23 cellular contexts compared by ENCODE assay signal in the genomic region with DNA sequence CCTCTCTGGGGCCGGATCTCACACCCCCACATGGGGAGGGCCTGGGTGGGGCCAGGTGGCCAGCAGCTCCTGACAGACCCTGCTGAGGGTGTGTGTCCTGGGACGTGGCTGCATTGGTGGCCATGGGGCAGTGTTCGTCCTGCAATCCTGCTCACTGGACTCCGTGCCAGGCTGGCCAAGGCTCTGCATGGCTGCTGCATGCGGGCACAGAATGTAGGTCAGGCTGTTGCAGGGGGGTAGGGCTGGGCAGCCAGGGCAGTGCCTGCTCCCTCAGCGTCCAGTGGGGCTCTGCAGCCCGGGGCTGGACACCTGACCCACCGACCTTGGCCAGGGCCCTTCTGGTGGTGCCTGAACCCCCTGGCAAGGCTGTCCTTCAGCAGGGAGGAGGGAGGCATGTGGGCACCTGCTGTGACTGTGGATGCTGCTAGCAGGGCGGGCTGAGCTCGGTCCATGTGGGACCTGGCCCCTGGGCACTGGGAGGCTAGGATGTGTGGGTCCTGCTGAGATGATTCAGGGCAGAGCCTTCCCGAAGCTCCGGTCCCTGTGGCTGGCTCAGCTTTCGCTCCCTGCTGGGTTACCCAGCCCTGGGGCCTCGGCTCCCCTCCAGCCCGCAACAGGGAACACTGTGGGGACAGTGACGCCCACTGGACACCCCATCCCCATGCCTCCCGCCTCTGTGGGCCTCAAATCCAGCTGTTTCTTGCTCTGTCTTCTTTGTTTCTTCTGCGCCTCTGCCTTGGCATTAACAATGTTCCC.
"Had no signal": no experiment of that assay in that cellular context is flagged by ENCODE, and none has a peak within 500 bp of the region (broad histone marks: within the 10 kb centered on the region; RNA-seq: fewer than 3 reads in every experiment).

No MANE protein-coding gene starts in this region.

- H3K36me3 ChIP-seq: colonic mucosa, esophagus muscularis mucosa, pancreas, thoracic aorta, vagina had no signal

- ATAC-seq: activated CD4-positive, alpha-beta T cell treated with anti-CD3 and anti-CD28 coated beads for 36 hours; body of pancreas; left ventricle myocardium superior; natural killer cell; right cardiac atrium; T-cell; WTC11 had no signal

- H3K27ac ChIP-seq: body of pancreas, colonic mucosa, esophagus muscularis mucosa, hepatocyte, pancreas, skin epidermis, thoracic aorta, vagina had no signal

- DNase-seq: activated CD4-positive, alpha-beta T cell treated with anti-CD3 and anti-CD28 coated beads for 36 hours; activated CD4-positive, alpha-beta T cell treated with anti-CD3 and anti-CD28 coated beads, Interleukin-2, amount 50 U/mL, for 48 hours; activated naive CD4-positive, alpha-beta T cell treated with anti-CD3 and anti-CD28 coated beads for 36 hours; activated naive CD8-positive, alpha-beta T cell treated with anti-CD3 and anti-CD28 coated beads, Interleukin-2, amount 10 ng/mL, durations not matched to agents 7 days and 5 days; activated T-cell treated with anti-CD3 and anti-CD28 coated beads, Interleukin-2, amount 50 U/mL, for 48 hours; body of pancreas; colonic mucosa; glutamatergic neuron; kidney glomerular epithelial cell; left ventricle myocardium superior; mammary epithelial cell; midbrain; natural killer cell; pancreas; right cardiac atrium; stimulated activated CD4-positive, alpha-beta T cell treated with anti-CD3 and anti-CD28 coated beads, Interleukin-1b, Interleukin-23, amount 100 ng/mL, for 48 hours; T-cell had no signal

- H3K4me1 ChIP-seq: body of pancreas, colonic mucosa, pancreas had no signal

- H2AFZ ChIP-seq: hepatocyte had no signal

- H3K27me3 ChIP-seq: body of pancreas, colonic mucosa, hepatocyte, vagina had no signal

- H3K4me3 ChIP-seq: body of pancreas, colonic mucosa, esophagus muscularis mucosa, hepatocyte, pancreas, skin epidermis, thoracic aorta, vagina had no signal

- H3K79me2 ChIP-seq: hepatocyte had no signal

- H3K9me3 ChIP-seq: body of pancreas, colonic mucosa, esophagus muscularis mucosa, pancreas, thoracic aorta, vagina had no signal

- H3K4me2 ChIP-seq: hepatocyte had no signal
